In the genomic region with DNA sequence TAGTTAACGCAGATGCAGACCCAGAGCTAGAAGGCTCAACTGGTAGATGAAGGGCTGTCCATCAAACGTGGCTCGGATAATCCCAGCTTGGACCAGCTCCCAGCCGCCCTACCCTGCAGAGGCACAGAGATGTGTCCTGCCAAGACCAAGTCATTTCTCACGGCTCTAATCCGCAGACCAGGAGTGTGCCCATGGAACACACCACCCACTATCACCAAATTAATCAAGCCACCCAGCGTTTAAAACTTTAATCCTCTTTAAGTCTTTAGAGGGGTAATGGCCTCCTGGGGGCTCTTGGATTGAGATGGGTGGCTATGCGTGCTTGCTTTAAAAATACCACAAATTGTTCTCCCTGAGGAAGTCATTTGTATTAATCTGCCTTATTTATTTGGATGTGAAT, we compare ENCODE assay signal across 28 cellular contexts. TPM values are rescaled to one million over a fixed set of nuclear protein-coding genes. Genes with fewer than 3 reads are reported as not detected.
DNase-seq lines count a peak whose midpoint lies in the region; ATAC-seq, FAIRE-seq and TF ChIP-seq lines count a peak whose summit lies in the region.
"Had no signal": no experiment of that assay in that cellular context is flagged by ENCODE, and none has a peak within 500 bp of the region (broad histone marks: within the 10 kb centered on the region; RNA-seq: fewer than 3 reads in every experiment).

No MANE protein-coding gene starts in this region.

- POLR2A ChIA-PET in PC-9 (lab: Charles Lee; ENCODE audit: unreplicated experiment) = no interaction called here

- H3K4me3 Mint-ChIP-seq in astrocyte (ENCODE audit: unreplicated experiment) = no peak overlapping the region
- H3K4me3 Mint-ChIP-seq: CD14-positive monocyte, H9 had no signal

- TF ChIP-seq CTCF in astrocyte (IDR thresholded peaks at IDR 0.05; ENCODE audit: insufficient read depth, low read depth, low read length) = no peak
- TF ChIP-seq CTCF in retinal pigment epithelial cell (conservative IDR thresholded peaks at IDR 0.05; ENCODE audit: low read depth, low read length) = no peak
- no peak for TF ChIP-seq CTCF in PC-9 (conservative IDR thresholded peaks at IDR 0.05)

- H3K4me1 Mint-ChIP-seq in astrocyte (ENCODE audit: low read depth, unreplicated experiment) = peaks cover 7% of the 10 kb centered on the region
- H3K4me1 Mint-ChIP-seq: CD14-positive monocyte had no signal

- no peak for FAIRE-seq in astrocyte (lab: Jason Lieb, UNC)
- FAIRE-seq: A549, D721Med, HepG2, K562 had no signal

- no peak overlapping the region for H3K27ac Mint-ChIP-seq in astrocyte (ENCODE audit: unreplicated experiment)
- H3K27ac Mint-ChIP-seq: CD14-positive monocyte, H9 had no signal

- H3K4me2 ChIP-seq in astrocyte (ENCODE audit: low read length) (peak overlapping the region; percentile 27), PC-9 (no peak overlapping the region)
- H3K4me2 ChIP-seq: A549 had no signal

- intact Hi-C loops in posterior cingulate gyrus (cut with DNase I) = no loop called here
- intact Hi-C loops in PC-9 (cut with micrococcal nuclease; ENCODE audit: unreplicated experiment) = no loop called here

- peaks cover 15% of the 10 kb centered on the region for H3K4me1 ChIP-seq in astrocyte (ENCODE audit: insufficient read depth, low read length)
- H3K4me1 ChIP-seq in PC-9 (replicated peaks; ENCODE audit: insufficient read depth) = no peaks in the 10 kb centered on the region
- H3K4me1 ChIP-seq: A549, BE2C had no signal

- no peaks in the 10 kb centered on the region for H3K9me3 Mint-ChIP-seq in astrocyte (ENCODE audit: unreplicated experiment)
- H3K9me3 Mint-ChIP-seq: CD14-positive monocyte, H9 had no signal

- no peaks in the 10 kb centered on the region for H3K9me3 ChIP-seq in astrocyte (ENCODE audit: insufficient read depth, low read depth, low read length)
- no peaks in the 10 kb centered on the region for H3K9me3 ChIP-seq in PC-9 (ENCODE audit: insufficient read depth, low read depth)
- H3K9me3 ChIP-seq: A549, BE2C had no signal

- H3K36me3 ChIP-seq in astrocyte (ENCODE audit: insufficient read depth, low read length) (peaks cover 1% of the 10 kb centered on the region), PC-9 (ENCODE audit: low read depth) (no peaks in the 10 kb centered on the region)
- H3K36me3 ChIP-seq: BE2C had no signal

- H4K20me1 ChIP-seq in astrocyte (ENCODE audit: insufficient read depth, low read length) (peaks cover 64% of the 10 kb centered on the region), PC-9 (ENCODE audit: insufficient read depth) (no peaks in the 10 kb centered on the region; the same call in 1 of the 2 replicates)

- H3K9ac ChIP-seq in astrocyte (ENCODE audit: low read length) = no peak overlapping the region
- H3K9ac ChIP-seq: GM23248 had no signal

- no peaks in the 10 kb centered on the region for H3K9me2 ChIP-seq in PC-9 (ENCODE audit: insufficient read depth)

- peaks cover 57% of the 10 kb centered on the region for H3K79me2 ChIP-seq in astrocyte (ENCODE audit: insufficient read depth, low read length)
- H3K79me2 ChIP-seq in PC-9 (ENCODE audit: low read depth) = no peaks in the 10 kb centered on the region

- CTCF ChIA-PET in PC-9 (lab: Charles Lee) = no interaction called here

- H3K4me3 ChIP-seq in astrocyte (ENCODE audit: insufficient read depth, low read depth, low read length) (no peak overlapping the region), retinal pigment epithelial cell (ENCODE audit: low read length) (no peak overlapping the region), PC-9 (no peak overlapping the region)
- H3K4me3 ChIP-seq: A549, GM23248, K562, SK-N-MC had no signal

- DNase-seq in EH (ENCODE audit: low read depth) = peak; percentile 17
- peak; percentile 39 for DNase-seq in NCI-H524 treated with DMSO at 0.1 percent for 48 hours (lab: John Stamatoyannopoulos, UW)
- DNase-seq in astrocyte (ENCODE audit: low read depth) = no peak
- peak; percentile 99 for DNase-seq in retinal pigment epithelial cell (ENCODE audit: low read depth)
- DNase-seq in posterior cingulate gyrus = no peak
- no peak for DNase-seq in PC-9
- no peak for DNase-seq in activated naive CD4-positive, alpha-beta T cell treated with Interleukin-2 at 50 U/mL for 16 hours
- DNase-seq: BE2C; GM23248; H9; Kasumi-1; NCI-H1105 treated with DMSO at 0.1 percent for 48 hours; NCI-H2029; NCI-H510A; NCI-H748 treated with DMSO at 0.1 percent for 48 hours; NK-92 treated with Interleukin-12 subunit alpha and Interleukin-12 subunit beta, amount 100 ng/mL, for 24 hours; SHP77 treated with DMSO at 0.1 percent for 48 hours had no signal

- no peak for ATAC-seq in HG02885 (IDR thresholded peaks at IDR 0.05; ENCODE audit: poor library complexity, unreplicated experiment)
- ATAC-seq: A549, K562, Panc1 had no signal

- no peaks in the 10 kb centered on the region for H3K27me3 Mint-ChIP-seq in astrocyte (ENCODE audit: low read depth, unreplicated experiment)

- H3K27ac ChIP-seq in astrocyte (ENCODE audit: low read depth, low read length) = peak overlapping the region; percentile 3
- no peak overlapping the region for H3K27ac ChIP-seq in PC-9
- H3K27ac ChIP-seq: A549, GM23248 had no signal

- H3K27me3 ChIP-seq in astrocyte (ENCODE audit: insufficient read depth, low read length) = no peaks in the 10 kb centered on the region
- no peaks in the 10 kb centered on the region for H3K27me3 ChIP-seq in PC-9 (ENCODE audit: insufficient read depth, low read depth)
- H3K27me3 ChIP-seq: BE2C had no signal

- no TSS peak for BruUV-seq in PC-9 (replicated peaks; lab: Mats Ljungman, UMichigan)

- peaks cover 2% of the 10 kb centered on the region for H3K36me3 Mint-ChIP-seq in astrocyte (ENCODE audit: low read depth, unreplicated experiment)
- H3K36me3 Mint-ChIP-seq: CD14-positive monocyte had no signal

- H2AFZ ChIP-seq in astrocyte (ENCODE audit: low read depth, low read length) (no peak overlapping the region), PC-9 (no peak overlapping the region)
- H2AFZ ChIP-seq: GM23248 had no signal

- H3F3A ChIP-seq in PC-9 (ENCODE audit: insufficient read depth, low read depth) = no peaks in the 10 kb centered on the region

RNA-seq across cellular contexts. Expression of a gene that starts 17.5 kb away (rescaled TPM):
- total RNA-seq in astrocyte (51.1 and 61.6 TPM in 2 replicates), PC-9 (2021) (5.1 and 10.3 TPM in 2 replicates)
- total RNA-seq: G401; HepG2; K562; MCF 10A; T-helper 1 cell treated with Interleukin-12 subunit alpha and Interleukin-12 subunit beta and Interleukin-4 antibody, amounts not matched to agents 30 ng/mL and 1 ng/mL, for 36 hours had no signal

Comparison
In these comparisons a context has a peak if more than half of its experiments do, and no peak if none do; other contexts are left out.
1. DNase-seq: peak in EH (single experiment), NCI-H524 treated with DMSO at 0.1 percent for 48 hours (single experiment) and retinal pigment epithelial cell (single experiment); none in astrocyte (single experiment), posterior cingulate gyrus (0 of 10), PC-9 (0 of 2) and activated naive CD4-positive, alpha-beta T cell treated with Interleukin-2 at 50 U/mL for 16 hours (single experiment).